ENCODE assay signal across 1 cellular context in the genomic region with DNA sequence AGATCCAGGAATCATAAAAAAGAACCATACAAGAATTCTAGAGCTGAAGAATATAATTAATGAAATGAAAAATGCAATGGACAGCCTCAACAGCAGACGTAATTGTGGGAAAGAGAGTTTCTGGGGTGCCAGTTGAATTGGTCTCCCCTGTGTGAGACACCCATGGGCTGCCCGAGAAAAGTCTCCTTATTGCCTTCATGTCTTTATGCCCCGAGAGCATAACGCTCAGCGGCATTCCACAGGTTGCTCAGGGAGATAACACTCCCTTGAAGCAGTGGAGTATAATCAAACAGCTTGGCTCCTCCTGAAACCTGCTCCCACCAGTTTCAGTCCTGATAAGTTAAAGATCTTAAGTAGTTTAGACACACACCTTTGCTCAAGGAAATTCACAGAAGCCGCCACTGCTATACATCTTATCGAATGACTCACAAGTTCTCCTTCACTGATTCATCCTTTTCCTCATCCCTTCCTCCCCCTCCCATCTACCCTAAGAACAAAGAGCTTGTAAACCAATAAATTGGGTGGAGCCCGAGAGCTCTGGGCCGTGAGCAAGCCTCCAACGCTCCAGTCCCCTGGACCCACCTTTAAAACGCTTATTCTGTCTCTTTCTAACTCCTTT.
TF ChIP-seq lines count a peak whose summit lies in the region.

No MANE protein-coding gene starts in this region.

TF ChIP-seq in K562, 482 proteins besides CTCF, POLR2A, EP300 and RAD21:
- TF ChIP-seq CBX5 (IDR thresholded peaks at IDR 0.05; ENCODE audit: borderline replicate concordance, low read depth) (peak; percentile 75; the same call in 1 of the 2 replicates), TRIM28 (IDR thresholded peaks at IDR 0.05) (peak; percentile 93), CBX3 (IDR thresholded peaks at IDR 0.05; ENCODE audit: borderline replicate concordance in 1 of 2, low read length in 2 of 2) (peak; percentile 71 to 96), HLTF (IDR thresholded peaks at IDR 0.05) (0 out of 2 replicates have a peak, but pooled peaks have one; percentile 43), CBFA2T3 (IDR thresholded peaks at IDR 0.05) (peak; percentile 70), STAT5A (IDR thresholded peaks at IDR 0.05; ENCODE audit: borderline replicate concordance, low read length) (0 out of 2 replicates have a peak, but pooled peaks have one; percentile 6), CBFA2T2 (conservative IDR thresholded peaks at IDR 0.05) (peak; percentile 45; the same call in 1 of the 2 replicates), TRIM24 (IDR thresholded peaks at IDR 0.05) (peak in 1 of 2 experiments; percentile 63; a peak in 3 of 4 replicates)
- TF ChIP-seq, protein P1, sequence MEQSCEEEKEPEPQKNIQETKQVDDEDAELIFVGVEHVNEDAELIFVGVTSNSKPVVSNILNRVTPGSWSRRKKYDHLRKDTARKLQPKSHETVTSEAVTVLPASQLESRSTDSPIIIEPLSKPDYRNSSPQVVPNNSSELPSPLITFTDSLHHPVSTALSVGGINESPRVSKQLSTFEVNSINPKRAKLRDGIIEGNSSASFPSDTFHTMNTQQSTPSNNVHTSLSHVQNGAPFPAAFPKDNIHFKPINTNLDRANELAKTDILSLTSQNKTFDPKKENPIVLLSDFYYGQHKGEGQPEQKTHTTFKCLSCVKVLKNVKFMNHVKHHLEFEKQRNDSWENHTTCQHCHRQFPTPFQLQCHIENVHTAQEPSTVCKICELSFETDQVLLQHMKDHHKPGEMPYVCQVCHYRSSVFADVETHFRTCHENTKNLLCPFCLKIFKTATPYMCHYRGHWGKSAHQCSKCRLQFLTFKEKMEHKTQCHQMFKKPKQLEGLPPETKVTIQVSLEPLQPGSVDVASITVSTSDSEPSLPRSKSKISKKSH (CRISPR knock-in tag; IDR thresholded peaks at IDR 0.05) = 0 out of 2 replicates have a peak, but pooled peaks have one; percentile 61
- TF ChIP-seq, protein P2, sequence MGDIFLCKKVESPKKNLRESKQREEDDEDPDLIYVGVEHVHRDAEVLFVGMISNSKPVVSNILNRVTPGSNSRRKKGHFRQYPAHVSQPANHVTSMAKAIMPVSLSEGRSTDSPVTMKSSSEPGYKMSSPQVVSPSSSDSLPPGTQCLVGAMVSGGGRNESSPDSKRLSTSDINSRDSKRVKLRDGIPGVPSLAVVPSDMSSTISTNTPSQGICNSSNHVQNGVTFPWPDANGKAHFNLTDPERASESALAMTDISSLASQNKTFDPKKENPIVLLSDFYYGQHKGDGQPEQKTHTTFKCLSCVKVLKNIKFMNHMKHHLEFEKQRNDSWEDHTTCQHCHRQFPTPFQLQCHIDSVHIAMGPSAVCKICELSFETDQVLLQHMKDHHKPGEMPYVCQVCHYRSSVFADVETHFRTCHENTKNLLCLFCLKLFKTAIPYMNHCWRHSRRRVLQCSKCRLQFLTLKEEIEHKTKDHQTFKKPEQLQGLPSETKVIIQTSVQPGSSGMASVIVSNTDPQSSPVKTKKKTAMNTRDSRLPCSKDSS (IDR thresholded peaks at IDR 0.05; ENCODE audit: low read depth, partially characterized antibody) = peak; percentile 88
